8 cellular contexts compared by ENCODE assay signal in genomic region chr13:30978981-30979956, GRCh38. TPM values are rescaled to one million over a fixed set of nuclear protein-coding genes. Genes with fewer than 3 reads are reported as not detected.
DNase-seq lines count a peak whose midpoint lies in the region; ATAC-seq and TF ChIP-seq lines count a peak whose summit lies in the region.

No MANE protein-coding gene starts in this region.

- WGBS in H9 (ENCODE audit: extremely low coverage, insufficient read length, low lambda C conversion rate): no CpG with 5 or more reads among the region's 15 CpGs

- no peak overlapping the region for H2BK15ac ChIP-seq in H9 (ENCODE audit: low read depth, low read length)

- H3K4me3 ChIP-seq in AG04450 (ENCODE audit: low read depth, low read length): no peak overlapping the region

- peak; percentile 44 for TF ChIP-seq CTCF in AG04450 (IDR thresholded peaks at IDR 0.05; ENCODE audit: low read depth, low read length)
- peak; percentile 97 for TF ChIP-seq CTCF in H9 (conservative IDR thresholded peaks at IDR 0.05)
- TF ChIP-seq CTCF in VCaP (conservative IDR thresholded peaks at IDR 0.05): peak; percentile 49
- TF ChIP-seq CTCF in nephron (IDR thresholded peaks at IDR 0.05; ENCODE audit: unreplicated experiment in 3 of 3): peak; percentile 24 to 58 (median 47)

- H2AFZ ChIP-seq in H9 (ENCODE audit: low read length): no peak overlapping the region

- H4K20me1 ChIP-seq in H9 (ENCODE audit: control insufficient read depth, insufficient read depth, insufficient read length): no peaks in the 10 kb centered on the region

- no peaks in the 10 kb centered on the region for H3K36me3 Mint-ChIP-seq in H9 (ENCODE audit: insufficient read depth in 1 of 3, low read depth in 3 of 3)
- H3K36me3 Mint-ChIP-seq in nephron (ENCODE audit: low read depth): no peaks in the 10 kb centered on the region

- H2AK5ac ChIP-seq in H9 (ENCODE audit: insufficient read length, low read length): no peak overlapping the region

- H3K4me1 ChIP-seq in H9 (ENCODE audit: insufficient read depth, low read length): peaks cover 3% of the 10 kb centered on the region; the same call in 1 of the 2 replicates

- no peak overlapping the region for H4K5ac ChIP-seq in H9 (ENCODE audit: insufficient read length, low read depth, low read length)

- no peak overlapping the region for H3K18ac ChIP-seq in H9 (ENCODE audit: insufficient read length, low read depth, low read length)

- H3K27me3 ChIP-seq in AG04450 (ENCODE audit: control insufficient read depth, insufficient read depth, low read length) (no peaks in the 10 kb centered on the region), H9 (ENCODE audit: insufficient read depth, low read length) (no peaks in the 10 kb centered on the region)

- H3K27ac ChIP-seq in AG04450 (ENCODE audit: low read depth, low read length) (no peak overlapping the region), H9 (ENCODE audit: insufficient read length, low read depth, low read length) (no peak overlapping the region), VCaP (no peak overlapping the region)

- no peak for ATAC-seq in HG02852 (IDR thresholded peaks at IDR 0.05; ENCODE audit: unreplicated experiment)

- H4K91ac ChIP-seq in H9 (ENCODE audit: insufficient read length, low read depth, low read length): no peak overlapping the region

- CTCF ChIA-PET in AG04450 (lab: Charles Lee): interaction anchor here (0.6 to 2.6 kb wide), 3 partner anchors 9 to 661 kb away, joined by 3 to 11 read pairs (median 7); no protein-coding TSS in a partner anchor

- H2BK120ac ChIP-seq in H9 (ENCODE audit: low read depth, low read length, poor library complexity, severe bottlenecking): no peak overlapping the region

- H3K9me3 ChIP-seq in AG04450 (ENCODE audit: control insufficient read depth, insufficient read depth, low read length): peaks cover 7% of the 10 kb centered on the region; the same call in 1 of the 2 replicates
- H3K9me3 ChIP-seq in H9 (ENCODE audit: control insufficient read depth, low read depth, low read length): no peaks in the 10 kb centered on the region

- no peaks in the 10 kb centered on the region for H3K79me1 ChIP-seq in H9 (ENCODE audit: insufficient read depth, low read depth, low read length, poor library complexity, severe bottlenecking)

- no peaks in the 10 kb centered on the region for H3K23me2 ChIP-seq in H9 (ENCODE audit: insufficient read length, low read depth, low read length, poor library complexity, severe bottlenecking)

- H2BK12ac ChIP-seq in H9 (ENCODE audit: insufficient read length, low read depth, low read length): no peak overlapping the region

- H3K56ac ChIP-seq in H9 (ENCODE audit: insufficient read length, low read depth, low read length): no peak overlapping the region

- no peak for DNase-seq in AG04450 (ENCODE audit: low read depth, low spot score)
- DNase-seq in H9: peak; percentile 92
- peak; percentile 54 for DNase-seq in dermis blood vessel endothelial cell
- no peak for DNase-seq in NCI-H446 treated with DMSO at 0.1 percent for 48 hours (lab: John Stamatoyannopoulos, UW)
- DNase-seq in AG20443 (ENCODE audit: low spot score): no peak

- H2BK20ac ChIP-seq in H9 (ENCODE audit: low read depth, low read length, poor library complexity, severe bottlenecking): no peak overlapping the region

- H3K9ac ChIP-seq in H9 (ENCODE audit: extremely low read depth, insufficient read length, low read length): no peak overlapping the region

- no peak overlapping the region for H2BK5ac ChIP-seq in H9 (ENCODE audit: insufficient read length, low read length)

- no peaks in the 10 kb centered on the region for H3K9me3 Mint-ChIP-seq in H9
- H3K9me3 Mint-ChIP-seq in nephron: no peaks in the 10 kb centered on the region

- no peak overlapping the region for H3K23ac ChIP-seq in H9 (ENCODE audit: insufficient read length, low read depth, low read length)

- H4K8ac ChIP-seq in H9 (replicated peaks; ENCODE audit: insufficient read length, low read depth, low read length): no peak overlapping the region

- peaks cover 18 to 20% of the 10 kb centered on the region in 2 experiments for H3K4me1 Mint-ChIP-seq in H9
- H3K4me1 Mint-ChIP-seq in nephron: no peaks in the 10 kb centered on the region

- POLR2A ChIA-PET in AG04450 (lab: Yijun Ruan, JAX): no interaction called here

- H3K27me3 Mint-ChIP-seq in H9 (ENCODE audit: low read depth) (no peaks in the 10 kb centered on the region), nephron (ENCODE audit: low read depth) (peaks cover 4% of the 10 kb centered on the region)

- H3K14ac ChIP-seq in H9 (ENCODE audit: insufficient read depth, low read length): peak overlapping the region; percentile 83

- no peaks in the 10 kb centered on the region for H3K79me2 ChIP-seq in H9 (ENCODE audit: insufficient read depth, low read length)

- no peak overlapping the region for H3K4me2 ChIP-seq in H9 (ENCODE audit: insufficient read depth, insufficient read length, low read length)

- no peak overlapping the region for H3T11ph ChIP-seq in H9 (ENCODE audit: low read length)

- H3K27ac Mint-ChIP-seq in H9 (no peak overlapping the region), nephron (no peak overlapping the region)

- H3K4me3 Mint-ChIP-seq in H9: no peak overlapping the region
- H3K4me3 Mint-ChIP-seq in nephron: no peak overlapping the region

- H3K4ac ChIP-seq in H9 (ENCODE audit: low read depth, low read length): no peak overlapping the region

RNA-seq across cellular contexts. Expression of gene TEX26, which starts 46.8 kb away (rescaled TPM):
- 0.09 TPM in 1 of 2 replicates, not detected in the other for polyA plus RNA-seq in AG04450 (2011; rRNA removed)
- polyA minus RNA-seq in AG04450 (2011; rRNA and poly(A)+ RNA removed): not detected in 2 replicates
- not detected in 2 replicates for total RNA-seq in H9 (2021)
- total RNA-seq in dermis blood vessel endothelial cell: not detected in 2 replicates

Comparison
In these comparisons a context has a peak if more than half of its experiments do, and no peak if none do; other contexts are left out.
1. DNase-seq: peak in H9 (single experiment) and dermis blood vessel endothelial cell (single experiment); none in AG04450 (single experiment), NCI-H446 treated with DMSO at 0.1 percent for 48 hours (single experiment) and AG20443 (single experiment).
2. CTCF ChIP-seq: peak in every context shown above with its lines; median percentile 97 in H9; 49 in VCaP; 47 in nephron; 44 in AG04450.